1 cellular context compared by ENCODE assay signal in genomic region chr14:93083898-93084297, GRCh38.
TF ChIP-seq lines count a peak whose summit lies in the region.

No MANE protein-coding gene starts in this region.

TF ChIP-seq in HEK293T, 16 proteins besides CTCF, POLR2A, EP300 and RAD21:
- TF ChIP-seq FOXA1 (IDR thresholded peaks at IDR 0.05) (no peak), SP1 (IDR thresholded peaks at IDR 0.05) (no peak), BHLHE40 (IDR thresholded peaks at IDR 0.05; ENCODE audit: borderline replicate concordance) (no peak), FOXK2 (IDR thresholded peaks at IDR 0.05) (no peak), HDGF (IDR thresholded peaks at IDR 0.05; ENCODE audit: borderline replicate concordance) (no peak), L3MBTL2 (conservative IDR thresholded peaks at IDR 0.05) (no peak), PKNOX1 (IDR thresholded peaks at IDR 0.05) (no peak), ARNT (IDR thresholded peaks at IDR 0.05) (no peak), FOXM1 (IDR thresholded peaks at IDR 0.05; ENCODE audit: borderline replicate concordance) (no peak), TARDBP (IDR thresholded peaks at IDR 0.05) (no peak), ZNF384 (IDR thresholded peaks at IDR 0.05) (no peak), LEF1 (IDR thresholded peaks at IDR 0.05; ENCODE audit: borderline replicate concordance) (no peak), NFRKB (IDR thresholded peaks at IDR 0.05) (no peak), ELF4 (IDR thresholded peaks at IDR 0.05) (no peak), SUZ12 (IDR thresholded peaks at IDR 0.05) (no peak), CTBP1 (IDR thresholded peaks at IDR 0.05; ENCODE audit: borderline replicate concordance) (no peak)
